ENCODE assay signal across 14 cellular contexts in genomic region chr20:58452667-58453255, GRCh38.
DNase-seq lines count a peak whose midpoint lies in the region; ATAC-seq and TF ChIP-seq lines count a peak whose summit lies in the region.
"Had no signal": no experiment of that assay in that cellular context is flagged by ENCODE, and none has a peak within 500 bp of the region (broad histone marks: within the 10 kb centered on the region; RNA-seq: fewer than 3 reads in every experiment).

No MANE protein-coding gene starts in this region.

- no peak for DNase-seq in stimulated activated naive CD8-positive, alpha-beta T cell treated with anti-CD3 and anti-CD28 coated beads, Interleukin-15, Interleukin-2, amounts not matched to agents 100 U/mL and 50 U/mL, for 24 hours
- DNase-seq in NCI-H2227 treated with DMSO at 0.1 percent for 48 hours (lab: John Stamatoyannopoulos, UW), result peak; percentile 77
- peak; percentile 70 for DNase-seq in endodermal cell
- no peak for DNase-seq in NCI-H446 (lab: John Stamatoyannopoulos, UW)
- no peak for DNase-seq in stimulated activated CD4-positive, alpha-beta T cell treated with anti-CD3 and anti-CD28 coated beads, Interleukin-12 subunit alpha, Interleukin-12 subunit beta, amount 100 ng/mL, for 4 hours
- DNase-seq in NCI-H774 (lab: John Stamatoyannopoulos, UW), result no peak
- DNase-seq: C1 segment of cervical spinal cord, NCI-H187, NCI-H82 had no signal

- peak overlapping the region; percentile 43 for H3K4me3 ChIP-seq in endodermal cell (ENCODE audit: low read length)
- H3K4me3 ChIP-seq: A549, K562 had no signal

- H3K9ac ChIP-seq in endodermal cell (ENCODE audit: extremely low read depth, low read length, poor library complexity, severe bottlenecking), result no peak overlapping the region

- H3K9me3 Mint-ChIP-seq in stimulated activated naive CD8-positive, alpha-beta T cell treated with anti-CD3 and anti-CD28 coated beads, Interleukin-15, Interleukin-2, amounts not matched to agents 100 ng/mL and 50 ng/mL, for 24 hours, result peaks cover 12% of the 10 kb centered on the region
- peaks cover 11% of the 10 kb centered on the region for H3K9me3 Mint-ChIP-seq in endodermal cell

- H3K9me3 ChIP-seq in endodermal cell (ENCODE audit: control insufficient read depth, low read length), result peaks cover 16% of the 10 kb centered on the region

- WGBS in endodermal cell (ENCODE audit: insufficient coverage in 1 of 2, insufficient read length in 1 of 2), 2 experiments, result 40% methylated on average over 4 of the region's 4 CpGs

- peaks cover 22% of the 10 kb centered on the region for H3K4me1 ChIP-seq in endodermal cell (ENCODE audit: control insufficient read depth, insufficient read depth, low read length)
- H3K4me1 ChIP-seq: A549 had no signal

- no peak for TF ChIP-seq CTCF in endodermal cell (conservative IDR thresholded peaks at IDR 0.05)

- no peak overlapping the region for H3K27ac ChIP-seq in endodermal cell (ENCODE audit: low read depth, low read length)
- H3K27ac ChIP-seq: A549, HL-60 had no signal

- peaks cover 8% of the 10 kb centered on the region for H3K36me3 ChIP-seq in endodermal cell (ENCODE audit: control insufficient read depth, insufficient read depth, low read length)

- no peak for ATAC-seq in stimulated activated naive CD8-positive, alpha-beta T cell treated with anti-CD3 and anti-CD28 coated beads, Interleukin-15, Interleukin-2, amounts not matched to agents 100 U/mL and 50 U/mL, for 24 hours
- no peak for ATAC-seq in GM21447 (IDR thresholded peaks at IDR 0.05; ENCODE audit: unreplicated experiment)
- ATAC-seq: A549, K562 had no signal

- peaks cover 43% of the 10 kb centered on the region for H3K36me3 Mint-ChIP-seq in stimulated activated naive CD8-positive, alpha-beta T cell treated with anti-CD3 and anti-CD28 coated beads, Interleukin-15, Interleukin-2, amounts not matched to agents 100 ng/mL and 50 ng/mL, for 24 hours (ENCODE audit: low read depth)
- H3K36me3 Mint-ChIP-seq in endodermal cell (ENCODE audit: low read depth), result peaks cover 7% of the 10 kb centered on the region

- no peaks in the 10 kb centered on the region for H3K27me3 Mint-ChIP-seq in stimulated activated naive CD8-positive, alpha-beta T cell treated with anti-CD3 and anti-CD28 coated beads, Interleukin-15, Interleukin-2, amounts not matched to agents 100 ng/mL and 50 ng/mL, for 24 hours
- no peaks in the 10 kb centered on the region for H3K27me3 Mint-ChIP-seq in endodermal cell (ENCODE audit: insufficient read depth)

- H3K27me3 ChIP-seq in endodermal cell (ENCODE audit: control insufficient read depth, insufficient read depth, low read length, poor library complexity, severe bottlenecking), result no peaks in the 10 kb centered on the region

- H3K4me1 Mint-ChIP-seq in stimulated activated naive CD8-positive, alpha-beta T cell treated with anti-CD3 and anti-CD28 coated beads, Interleukin-15, Interleukin-2, amounts not matched to agents 100 ng/mL and 50 ng/mL, for 24 hours (ENCODE audit: low read depth), result no peaks in the 10 kb centered on the region
- peaks cover 53% of the 10 kb centered on the region for H3K4me1 Mint-ChIP-seq in endodermal cell

- no peak overlapping the region for H3K4me3 Mint-ChIP-seq in stimulated activated naive CD8-positive, alpha-beta T cell treated with anti-CD3 and anti-CD28 coated beads, Interleukin-15, Interleukin-2, amounts not matched to agents 100 ng/mL and 50 ng/mL, for 24 hours
- no peak overlapping the region for H3K4me3 Mint-ChIP-seq in endodermal cell

- H3K27ac Mint-ChIP-seq in stimulated activated naive CD8-positive, alpha-beta T cell treated with anti-CD3 and anti-CD28 coated beads, Interleukin-15, Interleukin-2, amounts not matched to agents 100 ng/mL and 50 ng/mL, for 24 hours, result peak overlapping the region; percentile 19
- H3K27ac Mint-ChIP-seq in endodermal cell, result peak overlapping the region; percentile 83

Comparison
In these comparisons a context has a peak if more than half of its experiments do, and no peak if none do; other contexts are left out.
1. DNase-seq: peak in NCI-H2227 treated with DMSO at 0.1 percent for 48 hours (single experiment) and endodermal cell (single experiment); none in stimulated activated naive CD8-positive, alpha-beta T cell treated with anti-CD3 and anti-CD28 coated beads, Interleukin-15, Interleukin-2, amounts not matched to agents 100 U/mL and 50 U/mL, for 24 hours (single experiment), NCI-H446 (0 of 2), stimulated activated CD4-positive, alpha-beta T cell treated with anti-CD3 and anti-CD28 coated beads, Interleukin-12 subunit alpha, Interleukin-12 subunit beta, amount 100 ng/mL, for 4 hours (single experiment) and NCI-H774 (single experiment).